Comparison of ENCODE assay signal across 30 cellular contexts in the genomic region with DNA sequence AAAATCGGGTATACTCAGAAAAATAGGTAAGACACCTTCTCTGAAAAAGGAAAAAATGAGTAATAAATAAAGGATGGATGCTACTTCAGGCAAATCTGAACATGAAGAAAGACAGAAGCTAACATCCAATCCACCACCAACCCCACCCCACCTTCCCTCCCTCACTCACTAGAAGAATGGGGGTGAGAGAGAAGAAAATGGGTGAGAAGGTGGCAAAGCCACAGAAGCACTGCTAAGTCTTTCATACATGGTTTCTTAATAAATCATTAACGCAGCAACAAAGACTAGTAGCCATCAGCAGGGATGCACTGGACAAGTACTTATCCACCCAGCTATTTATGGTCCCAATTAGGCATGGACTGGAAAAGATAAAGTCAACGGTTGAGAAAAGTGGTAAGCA. TPM values are rescaled to one million over a fixed set of nuclear protein-coding genes. Genes with fewer than 3 reads are reported as not detected.
"Had no signal": no experiment of that assay in that cellular context is flagged by ENCODE, and none has a peak within 500 bp of the region (broad histone marks: within the 10 kb centered on the region; RNA-seq: fewer than 3 reads in every experiment).

No MANE protein-coding gene starts in this region.

- H3K9me3 Mint-ChIP-seq: activated naive CD4-positive, alpha-beta T cell treated with anti-CD3 and anti-CD28 coated beads, Interleukin-2, amount 50 U/mL, for 72 hours; activated T-cell treated with anti-CD3 and anti-CD28 coated beads, Interleukin-2, amount 50 U/mL, for 24 hours; activated T-helper 17 cell treated with anti-CD3 and anti-CD28 coated beads, Interleukin-2, amount 50 U/mL, for 72 hours; brain; mesothelial cell of epicardium; neural progenitor cell; T-cell had no signal

- ATAC-seq: activated naive CD4-positive, alpha-beta T cell treated with anti-CD3 and anti-CD28 coated beads, Interleukin-2, amount 50 U/mL, for 72 hours; activated T-helper 17 cell treated with anti-CD3 and anti-CD28 coated beads, Interleukin-2, amount 50 U/mL, for 72 hours; left ventricle myocardium superior; sciatic nerve had no signal

- H3K9ac ChIP-seq: neural progenitor cell had no signal

- H3K27me3 ChIP-seq: esophagus muscularis mucosa, neural progenitor cell, upper lobe of left lung had no signal

- H3K4me3 Mint-ChIP-seq: activated T-cell treated with anti-CD3 and anti-CD28 coated beads, Interleukin-2, amount 50 U/mL, for 24 hours; activated T-helper 17 cell treated with anti-CD3 and anti-CD28 coated beads, Interleukin-2, amount 50 U/mL, for 72 hours; mesothelial cell of epicardium; neural progenitor cell; T-cell had no signal

- FAIRE-seq: frontal cortex, islet of Langerhans, TTC549 had no signal

- H3K36me3 Mint-ChIP-seq: mesothelial cell of epicardium had no signal

- H3K27ac Mint-ChIP-seq: activated T-cell treated with anti-CD3 and anti-CD28 coated beads, Interleukin-2, amount 50 U/mL, for 24 hours; brain; mesothelial cell of epicardium; neural progenitor cell; T-cell had no signal

- H2AFZ ChIP-seq: neural progenitor cell had no signal

- H3K36me3 ChIP-seq: neural progenitor cell had no signal

- H3K4me3 ChIP-seq: esophagus muscularis mucosa, neural progenitor cell, thoracic aorta, upper lobe of left lung had no signal

- H3K27me3 Mint-ChIP-seq: activated T-cell treated with anti-CD3 and anti-CD28 coated beads, Interleukin-2, amount 50 U/mL, for 24 hours; activated T-helper 17 cell treated with anti-CD3 and anti-CD28 coated beads, Interleukin-2, amount 50 U/mL, for 72 hours; brain; T-cell had no signal

- H3K27ac ChIP-seq: esophagus muscularis mucosa, neural progenitor cell, thoracic aorta, upper lobe of left lung had no signal

- DNase-seq: activated CD4-positive, alpha-beta T cell treated with anti-CD3 and anti-CD28 coated beads for 1 hour; activated T-cell treated with anti-CD3 and anti-CD28 coated beads, Interleukin-2, amount 50 U/mL, for 24 hours; aorta; glutamatergic neuron; hypothalamus; left ventricle myocardium superior; mammary epithelial cell; stimulated activated CD4-positive, alpha-beta T cell treated with anti-CD3 and anti-CD28 coated beads, Interleukin-15, amount 100 ng/mL, for 24 hours; stimulated activated naive CD4-positive, alpha-beta T cell; upper lobe of left lung had no signal

- H3K4me2 ChIP-seq: neural progenitor cell, smooth muscle cell had no signal

- H3K9me3 ChIP-seq: esophagus muscularis mucosa, thoracic aorta, upper lobe of left lung had no signal

RNA-seq across cellular contexts. Expression of a gene that starts 10.4 kb away (rescaled TPM):
- total RNA-seq: cardiac septum, dermis microvascular lymphatic vessel endothelial cell, esophagus muscularis mucosa, left ventricle myocardium superior, myocyte, posterior vena cava, thoracic aorta had no signal
- polyA plus RNA-seq: smooth muscle cell had no signal

RNA-seq across cellular contexts. Expression of a gene that starts 23.2 kb away (rescaled TPM):
- total RNA-seq: activated naive CD4-positive, alpha-beta T cell treated with anti-CD3 and anti-CD28 coated beads, Interleukin-2, amount 50 U/mL, for 72 hours; activated T-helper 17 cell treated with anti-CD3 and anti-CD28 coated beads, Interleukin-2, amount 50 U/mL, for 72 hours; aorta; cardiac septum; dermis microvascular lymphatic vessel endothelial cell; esophagus muscularis mucosa; frontal cortex; left ventricle myocardium superior; mammary epithelial cell; mesothelial cell of epicardium; myocyte; osteoblast; posterior vena cava; renal cortical epithelial cell; sciatic nerve; smooth muscle cell; T-cell; thoracic aorta; upper lobe of left lung had no signal
- polyA plus RNA-seq: adipose tissue, aorta, mammary epithelial cell, smooth muscle cell had no signal

RNA-seq across cellular contexts. Expression of a gene that starts 29.5 kb away (rescaled TPM):
- total RNA-seq: activated naive CD4-positive, alpha-beta T cell treated with anti-CD3 and anti-CD28 coated beads, Interleukin-2, amount 50 U/mL, for 72 hours; activated T-helper 17 cell treated with anti-CD3 and anti-CD28 coated beads, Interleukin-2, amount 50 U/mL, for 72 hours; aorta; cardiac septum; dermis microvascular lymphatic vessel endothelial cell; esophagus muscularis mucosa; frontal cortex; left ventricle myocardium superior; mammary epithelial cell; mesothelial cell of epicardium; myocyte; osteoblast; posterior vena cava; renal cortical epithelial cell; sciatic nerve; smooth muscle cell; T-cell; thoracic aorta; upper lobe of left lung had no signal
- polyA plus RNA-seq: adipose tissue, aorta, mammary epithelial cell, smooth muscle cell had no signal

RNA-seq across cellular contexts. Expression of a gene that starts 31.1 kb away (rescaled TPM):
- total RNA-seq: activated naive CD4-positive, alpha-beta T cell treated with anti-CD3 and anti-CD28 coated beads, Interleukin-2, amount 50 U/mL, for 72 hours; activated T-helper 17 cell treated with anti-CD3 and anti-CD28 coated beads, Interleukin-2, amount 50 U/mL, for 72 hours; aorta; cardiac septum; dermis microvascular lymphatic vessel endothelial cell; esophagus muscularis mucosa; left ventricle myocardium superior; mammary epithelial cell; myocyte; osteoblast; posterior vena cava; renal cortical epithelial cell; T-cell; thoracic aorta; upper lobe of left lung had no signal
- polyA plus RNA-seq: aorta, mammary epithelial cell had no signal
